8 cellular contexts compared by ENCODE assay signal in the genomic region with DNA sequence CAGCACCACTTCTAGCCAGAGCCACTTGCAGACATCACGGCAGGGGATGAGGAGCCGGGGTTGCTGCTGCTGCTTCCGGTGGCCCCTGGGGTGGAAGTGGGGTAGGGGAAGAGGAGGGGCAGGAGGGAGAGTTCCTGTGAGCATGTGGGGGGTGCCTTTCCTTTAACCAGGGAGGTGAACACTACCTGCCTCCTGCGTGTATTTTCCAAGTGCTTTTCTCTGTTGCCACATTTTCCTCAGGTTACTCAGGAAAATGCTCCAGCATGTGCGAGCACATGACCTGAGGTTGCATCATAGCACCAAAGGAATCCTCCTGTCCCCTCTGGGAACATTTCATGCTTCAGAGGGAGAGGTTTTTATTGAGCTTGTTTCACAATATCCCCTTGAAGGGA. TPM values are rescaled to one million over a fixed set of nuclear protein-coding genes. Genes with fewer than 3 reads are reported as not detected.
DNase-seq lines count a peak whose midpoint lies in the region; ATAC-seq and TF ChIP-seq lines count a peak whose summit lies in the region.

No MANE protein-coding gene starts in this region.

- H3K4me3 ChIP-seq in heart left ventricle, result peak overlapping the region in 2 of 12 donors; percentile 3 to 6
- no peak overlapping the region for H3K4me3 ChIP-seq in Karpas-422 (ENCODE audit: low read length)

- H3K9me2 ChIP-seq in Karpas-422 (replicated peaks; ENCODE audit: insufficient read depth, low read length), result no peaks in the 10 kb centered on the region

- peaks cover 3 to 48% (median 25%) of the 10 kb centered on the region in 12 donors for H3K4me1 ChIP-seq in heart left ventricle
- H3K4me1 ChIP-seq in Karpas-422 (ENCODE audit: low read length), result no peaks in the 10 kb centered on the region

- DNase-seq in stimulated activated CD4-positive, alpha-beta T cell treated with anti-CD3 and anti-CD28 coated beads, Interleukin-12 subunit alpha, Interleukin-12 subunit beta, amount 100 ng/mL, for 4 hours, result peak; percentile 42
- no peak for DNase-seq in stimulated activated CD4-positive, alpha-beta T cell treated with anti-CD3 and anti-CD28 coated beads, Interleukin-2, amount 100 ng/mL, for 48 hours
- DNase-seq in activated gamma-delta T cell (lab: John Stamatoyannopoulos, UW), result peak; percentile 27
- DNase-seq in heart left ventricle, result no peak
- peak; percentile 52 for DNase-seq in stimulated activated CD4-positive, alpha-beta T cell treated with anti-CD3 and anti-CD28 coated beads, Interleukin-1b, Interleukin-23, amount 100 ng/mL, for 48 hours
- no peak for DNase-seq in NCI-H1436 treated with DMSO at 0.1 percent for 48 hours (lab: John Stamatoyannopoulos, UW)
- DNase-seq in Karpas-422, result no peak

- no peak for TF ChIP-seq CTCF in heart left ventricle (IDR thresholded peaks at IDR 0.05)

- H4K20me1 ChIP-seq in Karpas-422 (ENCODE audit: insufficient read depth, low read depth, low read length), result no peaks in the 10 kb centered on the region

- H3K36me3 ChIP-seq in heart left ventricle, result peaks cover 3 to 82% (median 62%) of the 10 kb centered on the region in 9 donors
- H3K36me3 ChIP-seq in Karpas-422 (ENCODE audit: insufficient read depth, low read length), result no peaks in the 10 kb centered on the region

- peak overlapping the region; percentile 53 to 85 (median 72) for H3K27ac ChIP-seq in heart left ventricle
- H3K27ac ChIP-seq in Karpas-422 (ENCODE audit: low read length), result no peak overlapping the region

- 22 to 41% (median 34%) methylated on average over 5 of the region's 5 CpGs for WGBS in heart left ventricle, 4 donors

- intact Hi-C loops in heart left ventricle (cut with DNase I), result loop anchor here in 1 of 10 donors (10.0 kb wide), 1 partner anchor 642 kb away; no protein-coding TSS in a partner anchor

- H3K9ac ChIP-seq in Karpas-422 (ENCODE audit: low read length), result no peak overlapping the region

- H3K79me2 ChIP-seq in Karpas-422 (ENCODE audit: low read length), result no peaks in the 10 kb centered on the region

- peak in 3 of 4 donors; percentile 45 to 66 (median 58) for ATAC-seq in heart left ventricle
- no peak for ATAC-seq in GM21526 (IDR thresholded peaks at IDR 0.05; ENCODE audit: low FRiP score, unreplicated experiment)

- H3K4me2 ChIP-seq in Karpas-422 (ENCODE audit: low read depth, low read length, poor library complexity, severe bottlenecking), result no peak overlapping the region

- H2AFZ ChIP-seq in Karpas-422 (ENCODE audit: low read length), result no peak overlapping the region

- no peak for TF ChIP-seq POLR2A in heart left ventricle (IDR thresholded peaks at IDR 0.05)

- no peaks in the 10 kb centered on the region for H3K27me3 ChIP-seq in heart left ventricle
- H3K27me3 ChIP-seq in Karpas-422 (ENCODE audit: low read length), result no peaks in the 10 kb centered on the region

- no peaks in the 10 kb centered on the region for H3K9me3 ChIP-seq in heart left ventricle
- no peaks in the 10 kb centered on the region for H3K9me3 ChIP-seq in Karpas-422 (ENCODE audit: low read length)

RNA-seq across cellular contexts. Expression of a gene that starts 12.2 kb away (rescaled TPM):
- 10 to 100 TPM; 12.6 to 35.3 (median 22.3) TPM for total RNA-seq in heart left ventricle
- polyA plus RNA-seq in heart left ventricle, result 10 to 100 TPM; 15.1 to 25.7 TPM
- total RNA-seq in Karpas-422 (2014; rRNA removed; shearing (Covaris generic); ENCODE audit: low replicate concordance), result 41.9 and 61.8 TPM in 2 replicates

Comparison
In these comparisons a context has a peak if more than half of its experiments do, and no peak if none do; other contexts are left out.
1. DNase-seq: peak in stimulated activated CD4-positive, alpha-beta T cell treated with anti-CD3 and anti-CD28 coated beads, Interleukin-12 subunit alpha, Interleukin-12 subunit beta, amount 100 ng/mL, for 4 hours (single experiment), activated gamma-delta T cell (single experiment) and stimulated activated CD4-positive, alpha-beta T cell treated with anti-CD3 and anti-CD28 coated beads, Interleukin-1b, Interleukin-23, amount 100 ng/mL, for 48 hours (single experiment); none in stimulated activated CD4-positive, alpha-beta T cell treated with anti-CD3 and anti-CD28 coated beads, Interleukin-2, amount 100 ng/mL, for 48 hours (0 of 2), heart left ventricle (0 of 5), NCI-H1436 treated with DMSO at 0.1 percent for 48 hours (single experiment) and Karpas-422 (single experiment).